In the genomic region with DNA sequence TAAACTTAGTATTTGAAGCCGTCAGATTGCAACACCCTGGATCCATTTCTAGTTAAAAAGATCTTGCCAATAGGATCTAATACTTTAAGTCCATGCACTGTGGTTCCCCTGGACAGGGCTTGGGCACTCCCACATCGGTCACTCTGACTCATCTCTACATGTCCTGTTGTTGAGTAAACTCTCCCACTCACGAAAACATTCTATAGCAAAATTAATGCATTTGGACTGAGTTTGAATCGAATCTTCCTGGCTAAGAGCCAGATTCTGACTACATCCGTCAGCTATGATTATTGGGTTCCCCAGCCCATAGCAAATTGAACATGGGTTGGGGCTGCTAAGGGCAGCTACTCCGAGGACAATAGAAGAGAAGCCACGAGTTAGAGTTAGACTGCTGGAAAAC, we compare ENCODE assay signal across 13 cellular contexts.
DNase-seq lines count a peak whose midpoint lies in the region; ATAC-seq and TF ChIP-seq lines count a peak whose summit lies in the region.
"Had no signal": no experiment of that assay in that cellular context is flagged by ENCODE, and none has a peak within 500 bp of the region (broad histone marks: within the 10 kb centered on the region; RNA-seq: fewer than 3 reads in every experiment).

No MANE protein-coding gene starts in this region.

- in situ Hi-C loops in mammary epithelial cell (cut with MboI; ENCODE audit: low sequenced_read_pairs in 2 of 2), result no loop called here

- H2BK12ac ChIP-seq in mesenchymal stem cell (ENCODE audit: low read length in 2 of 2), result no peak overlapping the region

- no peak overlapping the region for H2AFZ ChIP-seq in mammary epithelial cell (ENCODE audit: low read depth, low read length)
- no peak overlapping the region for H2AFZ ChIP-seq in mesenchymal stem cell (ENCODE audit: low read depth, low read length)

- H3K9ac ChIP-seq in mammary epithelial cell (ENCODE audit: insufficient read depth, low read length), result no peak overlapping the region
- H3K9ac ChIP-seq in mesenchymal stem cell (ENCODE audit: low read length), result peak overlapping the region; percentile 70

- no peak overlapping the region for H2BK15ac ChIP-seq in mesenchymal stem cell (ENCODE audit: low read depth, poor library complexity, severe bottlenecking)

- no peak overlapping the region for H2BK120ac ChIP-seq in mesenchymal stem cell (ENCODE audit: low read depth, low read length)

- H3K79me2 ChIP-seq in mammary epithelial cell (ENCODE audit: insufficient read depth, low read length), result no peaks in the 10 kb centered on the region

- no peak for ATAC-seq in HG03342 (IDR thresholded peaks at IDR 0.05; ENCODE audit: unreplicated experiment)
- ATAC-seq: activated T-cell treated with anti-CD3 and anti-CD28 coated beads, Interleukin-2, amount 50 U/mL, for 72 hours had no signal

- no peaks in the 10 kb centered on the region for H4K20me1 ChIP-seq in mammary epithelial cell (ENCODE audit: insufficient read depth, low read length)

- BruUV-seq in mammary epithelial cell (replicated peaks; lab: Mats Ljungman, UMichigan), result no TSS peak

- TF ChIP-seq CTCF in mammary epithelial cell (conservative IDR thresholded peaks at IDR 0.05 in 1 of 2, IDR thresholded peaks at IDR 0.05 in 1 of 2; ENCODE audit: extremely low read depth in 1 of 2, insufficient read depth in 1 of 2, low read depth in 1 of 2, low read length in 2 of 2) (no peak), GM10266 (IDR thresholded peaks at IDR 0.05; ENCODE audit: control insufficient read depth, insufficient read depth, low read depth, missing control alignments) (no peak)

- H2AK5ac ChIP-seq in mesenchymal stem cell (ENCODE audit: low read length, severe bottlenecking), result no peak overlapping the region

- no peak overlapping the region for H3K23ac ChIP-seq in mesenchymal stem cell (ENCODE audit: low read length in 2 of 2)

- peak; percentile 82 for DNase-seq in CD1c-positive myeloid dendritic cell (ENCODE audit: extremely low spot score)
- peak; percentile 25 for DNase-seq in LoVo (ENCODE audit: low spot score)
- peak; percentile 75 for DNase-seq in mammary epithelial cell
- peak; percentile 76 for DNase-seq in mesenchymal stem cell
- no peak for DNase-seq in GM10266 (ENCODE audit: extremely low spot score)
- no peak for DNase-seq in effector memory CD4-positive, alpha-beta T cell
- DNase-seq in NCI-H748 (lab: John Stamatoyannopoulos, UW; ENCODE audit: unreplicated experiment), result no peak
- DNase-seq: activated T-cell treated with anti-CD3 and anti-CD28 coated beads, Interleukin-2, amount 50 U/mL, for 72 hours; Caco-2; mesendoderm; NCI-H2171; retina had no signal

- H4K91ac ChIP-seq in mesenchymal stem cell (ENCODE audit: low read length), result no peak overlapping the region

- no peaks in the 10 kb centered on the region for H3K79me1 ChIP-seq in mesenchymal stem cell (replicated peaks; ENCODE audit: low read length, poor library complexity, severe bottlenecking)

- CTCF ChIA-PET in mammary epithelial cell (lab: Charles Lee; ENCODE audit: low non-redundant PET), result no interaction called here

- 12% methylated on average over 7 of the region's 7 CpGs for WGBS in mammary epithelial cell (ENCODE audit: low coverage, missing lambda C conversion rate)
- 32% methylated on average over 5 of the region's 7 CpGs for WGBS in mesenchymal stem cell

- no peak overlapping the region for H3K14ac ChIP-seq in mesenchymal stem cell (ENCODE audit: low read length in 2 of 2)

- H3K4me2 ChIP-seq in mammary epithelial cell (ENCODE audit: insufficient read depth, low read depth, low read length), result peak overlapping the region; percentile 34
- H3K4me2 ChIP-seq in mesenchymal stem cell (ENCODE audit: low read length, poor library complexity, severe bottlenecking), result no peak overlapping the region

- no peak overlapping the region for H4K8ac ChIP-seq in mesenchymal stem cell (ENCODE audit: low read length)

- H3K4me1 ChIP-seq in mammary epithelial cell (ENCODE audit: insufficient read depth, low read length), result peaks cover 18% of the 10 kb centered on the region
- H3K4me1 ChIP-seq in mesenchymal stem cell (ENCODE audit: control insufficient read depth, insufficient read depth, low read depth, low read length), result no peaks in the 10 kb centered on the region
- H3K4me1 ChIP-seq in effector memory CD4-positive, alpha-beta T cell (ENCODE audit: control insufficient read depth, insufficient read depth, low read length, poor library complexity, severe bottlenecking), result no peaks in the 10 kb centered on the region
- H3K4me1 ChIP-seq: Caco-2 had no signal

- dilution Hi-C loops in mammary epithelial cell (cut with HindIII; ENCODE audit: low sequenced_read_pairs), result no loop called here

- H3K27me3 ChIP-seq in mammary epithelial cell (ENCODE audit: insufficient read depth, low read length), result no peaks in the 10 kb centered on the region
- no peaks in the 10 kb centered on the region for H3K27me3 ChIP-seq in mesenchymal stem cell (ENCODE audit: control insufficient read depth in 1 of 2, insufficient read depth in 1 of 2, low read length in 2 of 2)
- no peaks in the 10 kb centered on the region for H3K27me3 ChIP-seq in effector memory CD4-positive, alpha-beta T cell (replicated peaks; ENCODE audit: control insufficient read depth, insufficient read depth, low read length, poor library complexity, severe bottlenecking)

- intact Hi-C loops in mammary epithelial cell (cut with micrococcal nuclease), result no loop called here

- H3K9me3 ChIP-seq in mammary epithelial cell (replicated peaks; ENCODE audit: insufficient read depth, low read length), result no peaks in the 10 kb centered on the region
- no peaks in the 10 kb centered on the region for H3K9me3 ChIP-seq in mesenchymal stem cell (ENCODE audit: control insufficient read depth, low read length)
- H3K9me3 ChIP-seq in effector memory CD4-positive, alpha-beta T cell (ENCODE audit: control insufficient read depth, low read length), result no peaks in the 10 kb centered on the region
- H3K9me3 ChIP-seq: Caco-2 had no signal

- H2BK5ac ChIP-seq in mesenchymal stem cell (ENCODE audit: low read depth, low read length, poor library complexity, severe bottlenecking), result no peak overlapping the region

- H3K27ac ChIP-seq in mammary epithelial cell (ENCODE audit: insufficient read depth, low read depth, low read length) (no peak overlapping the region), mesenchymal stem cell (ENCODE audit: low read length, poor library complexity, severe bottlenecking) (no peak overlapping the region)
- H3K27ac ChIP-seq in effector memory CD4-positive, alpha-beta T cell (ENCODE audit: insufficient read depth, low read length, poor library complexity, severe bottlenecking), result no peak overlapping the region

- no peak overlapping the region for H3K4ac ChIP-seq in mesenchymal stem cell (ENCODE audit: low read depth in 1 of 2, low read length in 2 of 2)

- H3K4me3 ChIP-seq in mammary epithelial cell (replicated peaks in 1 of 3; ENCODE audit: insufficient read depth in 1 of 3, low read depth in 2 of 3, low read length in 3 of 3) (no peak overlapping the region), mesenchymal stem cell (ENCODE audit: insufficient read depth in 1 of 2, low read depth in 1 of 2, low read length in 2 of 2) (peak overlapping the region in 1 of 2 experiments; percentile 49)
- H3K4me3 ChIP-seq in effector memory CD4-positive, alpha-beta T cell (ENCODE audit: insufficient read depth, low read depth, low read length, poor library complexity, severe bottlenecking), result no peak overlapping the region

- H3K36me3 ChIP-seq in mammary epithelial cell (ENCODE audit: insufficient read depth, low read length), result no peaks in the 10 kb centered on the region
- H3K36me3 ChIP-seq in mesenchymal stem cell (ENCODE audit: control insufficient read depth in 1 of 2, insufficient read depth in 2 of 2, low read depth in 1 of 2, low read length in 2 of 2), result no peaks in the 10 kb centered on the region
- H3K36me3 ChIP-seq in effector memory CD4-positive, alpha-beta T cell (ENCODE audit: control insufficient read depth, insufficient read depth, low read length), result peaks cover 30% of the 10 kb centered on the region

- H3K18ac ChIP-seq in mesenchymal stem cell (ENCODE audit: low read depth in 1 of 2, low read length in 2 of 2), result no peak overlapping the region

Comparison
In these comparisons a context has a peak if more than half of its experiments do, and no peak if none do; other contexts are left out.
1. DNase-seq: peak in CD1c-positive myeloid dendritic cell (single experiment), LoVo (single experiment), mammary epithelial cell (single experiment) and mesenchymal stem cell (single experiment); none in GM10266 (single experiment), effector memory CD4-positive, alpha-beta T cell (0 of 3) and NCI-H748 (single experiment).